Comparison of ENCODE assay signal across 2 cellular contexts in the genomic region with DNA sequence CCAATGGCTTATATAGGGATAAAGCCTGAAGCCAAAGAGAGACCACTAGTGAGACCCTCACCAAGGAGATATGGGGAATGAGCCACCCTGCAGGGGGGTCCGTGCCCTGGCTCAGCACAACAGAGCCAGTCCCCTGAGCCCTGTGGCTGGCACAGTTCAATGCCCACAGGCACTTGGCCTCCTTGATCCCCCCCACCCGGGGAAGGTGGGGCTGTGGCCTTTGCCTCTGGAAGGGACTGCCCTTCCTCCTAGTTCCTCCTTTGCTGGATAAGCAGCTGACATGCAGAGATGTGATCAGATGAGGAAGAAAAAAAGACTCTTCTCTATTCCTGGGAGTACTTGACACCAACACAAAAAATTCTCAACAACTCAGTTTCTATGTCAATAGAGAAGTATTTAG.
TF ChIP-seq lines count a peak whose summit lies in the region.

No MANE protein-coding gene starts in this region.

TF ChIP-seq in HCT116, 20 proteins besides CTCF, POLR2A, EP300 and RAD21 (continued from another document):
- TF ChIP-seq, protein P1, sequence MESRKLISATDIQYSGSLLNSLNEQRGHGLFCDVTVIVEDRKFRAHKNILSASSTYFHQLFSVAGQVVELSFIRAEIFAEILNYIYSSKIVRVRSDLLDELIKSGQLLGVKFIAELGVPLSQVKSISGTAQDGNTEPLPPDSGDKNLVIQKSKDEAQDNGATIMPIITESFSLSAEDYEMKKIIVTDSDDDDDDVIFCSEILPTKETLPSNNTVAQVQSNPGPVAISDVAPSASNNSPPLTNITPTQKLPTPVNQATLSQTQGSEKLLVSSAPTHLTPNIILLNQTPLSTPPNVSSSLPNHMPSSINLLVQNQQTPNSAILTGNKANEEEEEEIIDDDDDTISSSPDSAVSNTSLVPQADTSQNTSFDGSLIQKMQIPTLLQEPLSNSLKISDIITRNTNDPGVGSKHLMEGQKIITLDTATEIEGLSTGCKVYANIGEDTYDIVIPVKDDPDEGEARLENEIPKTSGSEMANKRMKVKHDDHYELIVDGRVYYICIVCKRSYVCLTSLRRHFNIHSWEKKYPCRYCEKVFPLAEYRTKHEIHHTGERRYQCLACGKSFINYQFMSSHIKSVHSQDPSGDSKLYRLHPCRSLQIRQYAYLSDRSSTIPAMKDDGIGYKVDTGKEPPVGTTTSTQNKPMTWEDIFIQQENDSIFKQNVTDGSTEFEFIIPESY (IDR thresholded peaks at IDR 0.05; ENCODE audit: extremely low read depth, insufficient replicate concordance, low read length), result no peak
- no peak for TF ChIP-seq CEBPB (IDR thresholded peaks at IDR 0.05; ENCODE audit: low read depth)
- no peak for TF ChIP-seq SIN3A (IDR thresholded peaks at IDR 0.05; ENCODE audit: low read depth)
- TF ChIP-seq JUND (IDR thresholded peaks at IDR 0.05), result no peak
- no peak for TF ChIP-seq EZH2phosphoT487 (IDR thresholded peaks at IDR 0.05; ENCODE audit: borderline replicate concordance)
- no peak for TF ChIP-seq ELF1 (IDR thresholded peaks at IDR 0.05; ENCODE audit: borderline replicate concordance, low read depth)
- no peak for TF ChIP-seq ZNF274 (IDR thresholded peaks at IDR 0.05; ENCODE audit: low read depth, low read length)
- TF ChIP-seq, protein P2, sequence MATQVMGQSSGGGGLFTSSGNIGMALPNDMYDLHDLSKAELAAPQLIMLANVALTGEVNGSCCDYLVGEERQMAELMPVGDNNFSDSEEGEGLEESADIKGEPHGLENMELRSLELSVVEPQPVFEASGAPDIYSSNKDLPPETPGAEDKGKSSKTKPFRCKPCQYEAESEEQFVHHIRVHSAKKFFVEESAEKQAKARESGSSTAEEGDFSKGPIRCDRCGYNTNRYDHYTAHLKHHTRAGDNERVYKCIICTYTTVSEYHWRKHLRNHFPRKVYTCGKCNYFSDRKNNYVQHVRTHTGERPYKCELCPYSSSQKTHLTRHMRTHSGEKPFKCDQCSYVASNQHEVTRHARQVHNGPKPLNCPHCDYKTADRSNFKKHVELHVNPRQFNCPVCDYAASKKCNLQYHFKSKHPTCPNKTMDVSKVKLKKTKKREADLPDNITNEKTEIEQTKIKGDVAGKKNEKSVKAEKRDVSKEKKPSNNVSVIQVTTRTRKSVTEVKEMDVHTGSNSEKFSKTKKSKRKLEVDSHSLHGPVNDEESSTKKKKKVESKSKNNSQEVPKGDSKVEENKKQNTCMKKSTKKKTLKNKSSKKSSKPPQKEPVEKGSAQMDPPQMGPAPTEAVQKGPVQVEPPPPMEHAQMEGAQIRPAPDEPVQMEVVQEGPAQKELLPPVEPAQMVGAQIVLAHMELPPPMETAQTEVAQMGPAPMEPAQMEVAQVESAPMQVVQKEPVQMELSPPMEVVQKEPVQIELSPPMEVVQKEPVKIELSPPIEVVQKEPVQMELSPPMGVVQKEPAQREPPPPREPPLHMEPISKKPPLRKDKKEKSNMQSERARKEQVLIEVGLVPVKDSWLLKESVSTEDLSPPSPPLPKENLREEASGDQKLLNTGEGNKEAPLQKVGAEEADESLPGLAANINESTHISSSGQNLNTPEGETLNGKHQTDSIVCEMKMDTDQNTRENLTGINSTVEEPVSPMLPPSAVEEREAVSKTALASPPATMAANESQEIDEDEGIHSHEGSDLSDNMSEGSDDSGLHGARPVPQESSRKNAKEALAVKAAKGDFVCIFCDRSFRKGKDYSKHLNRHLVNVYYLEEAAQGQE (IDR thresholded peaks at IDR 0.05; ENCODE audit: low read depth), result no peak
- no peak for TF ChIP-seq CBX3 (IDR thresholded peaks at IDR 0.05; ENCODE audit: low read depth)
- TF ChIP-seq SP1 (IDR thresholded peaks at IDR 0.05; ENCODE audit: low read depth), result no peak
- TF ChIP-seq EGR1 (IDR thresholded peaks at IDR 0.05; ENCODE audit: low read depth), result no peak
TF ChIP-seq in HCT116: peak in this region for 0.

TF ChIP-seq in SK-N-SH treated with all-trans-retinoic acid at 6 μM for 48 hours, 23 proteins besides CTCF, POLR2A, EP300 and RAD21 (continued from another document):
- TF ChIP-seq, protein P3, sequence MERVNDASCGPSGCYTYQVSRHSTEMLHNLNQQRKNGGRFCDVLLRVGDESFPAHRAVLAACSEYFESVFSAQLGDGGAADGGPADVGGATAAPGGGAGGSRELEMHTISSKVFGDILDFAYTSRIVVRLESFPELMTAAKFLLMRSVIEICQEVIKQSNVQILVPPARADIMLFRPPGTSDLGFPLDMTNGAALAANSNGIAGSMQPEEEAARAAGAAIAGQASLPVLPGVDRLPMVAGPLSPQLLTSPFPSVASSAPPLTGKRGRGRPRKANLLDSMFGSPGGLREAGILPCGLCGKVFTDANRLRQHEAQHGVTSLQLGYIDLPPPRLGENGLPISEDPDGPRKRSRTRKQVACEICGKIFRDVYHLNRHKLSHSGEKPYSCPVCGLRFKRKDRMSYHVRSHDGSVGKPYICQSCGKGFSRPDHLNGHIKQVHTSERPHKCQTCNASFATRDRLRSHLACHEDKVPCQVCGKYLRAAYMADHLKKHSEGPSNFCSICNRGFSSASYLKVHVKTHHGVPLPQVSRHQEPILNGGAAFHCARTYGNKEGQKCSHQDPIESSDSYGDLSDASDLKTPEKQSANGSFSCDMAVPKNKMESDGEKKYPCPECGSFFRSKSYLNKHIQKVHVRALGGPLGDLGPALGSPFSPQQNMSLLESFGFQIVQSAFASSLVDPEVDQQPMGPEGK (CRISPR knock-in tag; IDR thresholded peaks at IDR 0.05; ENCODE audit: borderline replicate concordance), result no peak
- no peak for TF ChIP-seq BACH2 (CRISPR knock-in tag; IDR thresholded peaks at IDR 0.05; ENCODE audit: borderline replicate concordance)
- no peak for TF ChIP-seq ESRRG (CRISPR knock-in tag; IDR thresholded peaks at IDR 0.05)
- no peak for TF ChIP-seq OSR1 (CRISPR knock-in tag; IDR thresholded peaks at IDR 0.05)
